In the genomic region with DNA sequence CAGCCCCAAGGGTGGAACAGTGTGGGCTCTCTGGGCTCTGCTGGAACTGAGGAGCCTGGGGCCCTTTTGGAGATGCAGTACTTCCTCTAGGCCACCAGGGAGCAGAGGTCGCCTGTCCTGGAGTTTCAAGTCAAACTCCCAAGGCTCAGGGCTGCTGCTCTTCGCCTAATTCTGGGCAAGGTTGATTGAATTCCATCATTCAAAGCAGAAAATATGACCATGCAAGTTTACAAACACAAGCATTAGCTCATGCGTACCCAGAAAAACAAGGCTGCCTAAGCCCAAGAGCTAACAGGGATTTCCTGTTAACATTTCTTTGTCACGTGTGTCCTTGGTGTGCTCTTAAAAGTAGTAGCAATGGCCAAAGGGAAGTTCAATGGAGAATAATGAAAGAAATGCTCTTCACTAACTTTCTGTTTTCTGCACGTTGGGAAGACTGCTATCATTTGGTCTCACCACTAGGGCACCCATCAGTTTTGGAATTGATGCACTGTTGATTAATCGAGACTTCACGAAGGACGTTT, we compare ENCODE assay signal across 8 cellular contexts. TPM values are rescaled to one million over a fixed set of nuclear protein-coding genes. Genes with fewer than 3 reads are reported as not detected.
A peak's percentile ranks its signal among the peaks of the same experiment; 100 is the strongest.
DNase-seq lines count a peak whose midpoint lies in the region; ATAC-seq and TF ChIP-seq lines count a peak whose summit lies in the region.

No MANE protein-coding gene starts in this region.

- DNase-seq in SIG-M5 treated with dmso at 0.1 percent for 504 hours (lab: John Stamatoyannopoulos, UW; ENCODE audit: unreplicated experiment) (peak; percentile 76), SIG-M5 (lab: John Stamatoyannopoulos, UW) (no peak), NCI-H146 treated with DMSO at 0.1 percent for 48 hours (lab: John Stamatoyannopoulos, UW; ENCODE audit: unreplicated experiment) (peak; percentile 50), WTC11 (ENCODE audit: low spot score) (peak; percentile 72), cerebellar cortex (ENCODE audit: low spot score) (peak; percentile 77), left lung (peak; percentile 53 to 54)
- DNase-seq in stimulated activated CD4-positive, alpha-beta T cell treated with anti-CD3 and anti-CD28 coated beads, Interleukin-4, amount 100 ng/mL, for 24 hours = peak; percentile 57

- H3K4me1 ChIP-seq in left lung = peaks cover 0 to 4% of the 10 kb centered on the region in 2 donors

- no peak overlapping the region for H3K27ac ChIP-seq in left lung

- CTCF ChIA-PET in WTC11 (lab: Charles Lee) = interaction anchor here (0.9 to 1.4 kb wide), 4 partner anchors 18 to 281 kb away, joined by 3 to 4 read pairs (median 3); no protein-coding TSS in a partner anchor

- no peaks in the 10 kb centered on the region for H3K9me3 ChIP-seq in left lung

- H3K36me3 ChIP-seq in left lung = no peaks in the 10 kb centered on the region

- H3K27me3 ChIP-seq in left lung = peaks cover 0 to 30% of the 10 kb centered on the region in 2 donors

- peak overlapping the region; percentile 45; the same call in 1 of the 2 replicates for H3K27ac Mint-ChIP-seq in WTC11

- TF ChIP-seq CTCF in WTC11 (IDR thresholded peaks at IDR 0.05) (peak; percentile 90), left lung (IDR thresholded peaks at IDR 0.05) (peak; percentile 77 to 91)

- no peaks in the 10 kb centered on the region for H3K27me3 Mint-ChIP-seq in WTC11 (ENCODE audit: low read depth)

- ATAC-seq in HG02610 (IDR thresholded peaks at IDR 0.05; ENCODE audit: unreplicated experiment) (peak; percentile 86), WTC11 (peak; percentile 84), left lung (peak; percentile 91)

- H3K9me3 Mint-ChIP-seq in WTC11 = no peaks in the 10 kb centered on the region

- H3K4me3 Mint-ChIP-seq in WTC11 = no peak overlapping the region

- H3K36me3 Mint-ChIP-seq in WTC11 = no peaks in the 10 kb centered on the region

- H3K4me3 ChIP-seq in left lung = no peak overlapping the region

- intact Hi-C loops in left lung (cut with DNase I) = no loop called here

- POLR2A ChIA-PET in WTC11 (lab: Charles Lee) = no interaction called here

- H3K4me1 Mint-ChIP-seq in WTC11 = peaks cover 37% of the 10 kb centered on the region

TF ChIP-seq in WTC11, 78 proteins besides CTCF, POLR2A, EP300 and RAD21:
- TF ChIP-seq, protein P1, sequence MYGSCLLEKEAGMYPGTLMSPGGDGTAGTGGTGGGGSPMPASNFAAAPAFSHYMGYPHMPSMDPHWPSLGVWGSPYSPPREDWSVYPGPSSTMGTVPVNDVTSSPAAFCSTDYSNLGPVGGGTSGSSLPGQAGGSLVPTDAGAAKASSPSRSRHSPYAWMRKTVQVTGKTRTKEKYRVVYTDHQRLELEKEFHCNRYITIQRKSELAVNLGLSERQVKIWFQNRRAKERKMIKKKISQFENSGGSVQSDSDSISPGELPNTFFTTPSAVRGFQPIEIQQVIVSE (CRISPR knock-in tag; IDR thresholded peaks at IDR 0.05; ENCODE audit: borderline replicate concordance) = no peak
- TF ChIP-seq FOXK1 (CRISPR knock-in tag; IDR thresholded peaks at IDR 0.05) (no peak), ZNF416 (CRISPR knock-in tag; IDR thresholded peaks at IDR 0.05) (no peak), ELF4 (CRISPR knock-in tag; IDR thresholded peaks at IDR 0.05; ENCODE audit: low read depth) (no peak), TEAD1 (CRISPR knock-in tag; IDR thresholded peaks at IDR 0.05) (no peak), ZNF263 (CRISPR knock-in tag; IDR thresholded peaks at IDR 0.05; ENCODE audit: low read depth) (no peak), ZNF121 (CRISPR knock-in tag; IDR thresholded peaks at IDR 0.05) (no peak)
- TF ChIP-seq, protein P2, sequence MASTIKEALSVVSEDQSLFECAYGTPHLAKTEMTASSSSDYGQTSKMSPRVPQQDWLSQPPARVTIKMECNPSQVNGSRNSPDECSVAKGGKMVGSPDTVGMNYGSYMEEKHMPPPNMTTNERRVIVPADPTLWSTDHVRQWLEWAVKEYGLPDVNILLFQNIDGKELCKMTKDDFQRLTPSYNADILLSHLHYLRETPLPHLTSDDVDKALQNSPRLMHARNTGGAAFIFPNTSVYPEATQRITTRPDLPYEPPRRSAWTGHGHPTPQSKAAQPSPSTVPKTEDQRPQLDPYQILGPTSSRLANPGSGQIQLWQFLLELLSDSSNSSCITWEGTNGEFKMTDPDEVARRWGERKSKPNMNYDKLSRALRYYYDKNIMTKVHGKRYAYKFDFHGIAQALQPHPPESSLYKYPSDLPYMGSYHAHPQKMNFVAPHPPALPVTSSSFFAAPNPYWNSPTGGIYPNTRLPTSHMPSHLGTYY (CRISPR knock-in tag; IDR thresholded peaks at IDR 0.05) = no peak

RNA-seq across cellular contexts. Expression of a gene that starts 20.1 kb away (rescaled TPM):
- total RNA-seq in WTC11 (2021) (0.42 to 0.96 TPM (median 0.46 TPM) in 3 replicates), left lung (1 to 10 TPM; 1.5 to 2.7 TPM)

RNA-seq across cellular contexts. Expression of a gene that starts 34.1 kb away (rescaled TPM):
- total RNA-seq in WTC11 (2021) (not detected in 3 replicates), left lung (not detected)
